ENCODE assay signal across 28 cellular contexts in the genomic region with DNA sequence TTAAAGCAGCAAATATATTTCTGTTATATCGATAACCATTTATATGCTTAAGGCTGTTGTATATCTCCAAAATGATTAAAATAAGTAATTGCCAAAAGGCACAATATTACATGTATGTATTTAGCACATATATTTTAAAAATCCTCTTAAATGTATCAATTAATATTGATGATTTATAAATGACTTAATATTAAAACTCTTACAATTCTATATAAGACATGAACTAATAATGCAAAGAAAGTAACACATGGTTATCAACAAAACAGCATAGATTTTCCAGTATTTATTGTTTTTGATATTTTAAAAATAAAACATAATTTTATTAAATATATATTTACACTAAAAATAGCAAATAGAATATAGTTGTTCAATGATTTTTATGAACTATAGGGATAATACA.
"Had no signal": no experiment of that assay in that cellular context is flagged by ENCODE, and none has a peak within 500 bp of the region (broad histone marks: within the 10 kb centered on the region; RNA-seq: fewer than 3 reads in every experiment).

No MANE protein-coding gene starts in this region.

- H3K27ac ChIP-seq: brain microvascular endothelial cell, colonic mucosa, esophagus muscularis mucosa, foreskin keratinocyte, gastroesophageal sphincter, VCaP had no signal

- H3K9me3 ChIP-seq: colonic mucosa, esophagus muscularis mucosa, gastroesophageal sphincter had no signal

- ATAC-seq: activated T-cell treated with anti-CD3 and anti-CD28 coated beads, Interleukin-2, amount 50 U/mL, for 4 hours; activated T-helper 17 cell treated with anti-CD3 and anti-CD28 coated beads, Interleukin-2, amount 50 U/mL, for 72 hours; foreskin keratinocyte; gastroesophageal sphincter; WTC11 had no signal

- H3K4me3 ChIP-seq: colonic mucosa, esophagus muscularis mucosa, gastroesophageal sphincter had no signal

- FAIRE-seq: astrocyte, bronchial epithelial cell had no signal

- H3K27me3 ChIP-seq: brain microvascular endothelial cell, colonic mucosa, esophagus muscularis mucosa, foreskin keratinocyte, gastroesophageal sphincter had no signal

- H3K36me3 ChIP-seq: brain microvascular endothelial cell, colonic mucosa, esophagus muscularis mucosa, gastroesophageal sphincter had no signal

- DNase-seq: activated CD4-positive, alpha-beta memory T cell treated with anti-CD3 and anti-CD28 coated beads, Interleukin-2, amount 10 ng/mL, durations not matched to agents 7 days and 5 days; activated CD4-positive, alpha-beta T cell treated with anti-CD3 and anti-CD28 coated beads for 1 hour; activated CD4-positive, alpha-beta T cell treated with anti-CD3 and anti-CD28 coated beads for 4 hours; activated CD4-positive, alpha-beta T cell treated with anti-CD3 and anti-CD28 coated beads, Interleukin-2, amount 10 ng/mL, durations not matched to agents 7 days and 5 days; activated CD4-positive, alpha-beta T cell treated with anti-CD3 and anti-CD28 coated beads, Interleukin-2, amount 50 U/mL, for 4 hours; activated CD8-positive, alpha-beta memory T cell treated with anti-CD3 and anti-CD28 coated beads, Interleukin-2, amount 50 U/mL, for 48 hours; activated effector memory CD4-positive, alpha-beta T cell treated with Interleukin-2 at 50 U/mL for 16 hours; activated gamma-delta T cell treated with Interleukin-2 at 50 U/mL for 16 hours; activated naive CD4-positive, alpha-beta T cell treated with anti-CD3 and anti-CD28 coated beads, Interleukin-2, amount 50 U/mL, for 16 hours; activated naive CD4-positive, alpha-beta T cell treated with Interleukin-2 at 50 U/mL for 16 hours; activated T-cell treated with anti-CD3 and anti-CD28 coated beads, Interleukin-2, amount 50 U/mL, for 4 hours; amniotic stem cell; anterior cingulate cortex; brain microvascular endothelial cell; colonic mucosa; effector CD8-positive, alpha-beta T cell; endodermal cell; erythroblast; foreskin keratinocyte; head of caudate nucleus; T-helper 2 cell had no signal

- H3K4me1 ChIP-seq: colonic mucosa, foreskin keratinocyte, gastroesophageal sphincter had no signal
